In genomic region chr4:36651253-36651652, GRCh38 we compare ENCODE assay signal across 10 cellular contexts.
DNase-seq lines count a peak whose midpoint lies in the region; ATAC-seq lines count a peak whose summit lies in the region.
"Had no signal": no experiment of that assay in that cellular context is flagged by ENCODE, and none has a peak within 500 bp of the region (broad histone marks: within the 10 kb centered on the region; RNA-seq: fewer than 3 reads in every experiment).

No MANE protein-coding gene starts in this region.

- DNase-seq in epithelial cell of prostate (ENCODE audit: low read depth, low spot score) (peak; percentile 12), NCI-H1930 (lab: John Stamatoyannopoulos, UW) (no peak), OCI-M1 (lab: John Stamatoyannopoulos, UW) (no peak), hippocampal formation (lab: John Stamatoyannopoulos, UW) (no peak), caudate nucleus (lab: John Stamatoyannopoulos, UW) (no peak)
- DNase-seq: NK-92 treated with Interleukin-12 subunit alpha and Interleukin-12 subunit beta, amount 100 ng/mL, for 24 hours had no signal

- H3K27ac ChIP-seq in epithelial cell of prostate = no peak overlapping the region
- no peak overlapping the region for H3K27ac ChIP-seq in caudate nucleus (ENCODE audit: low read depth, low read length)

- ATAC-seq in GM18867 (IDR thresholded peaks at IDR 0.05; ENCODE audit: unreplicated experiment) (peak; percentile 99), GM21447 (IDR thresholded peaks at IDR 0.05; ENCODE audit: unreplicated experiment) (peak; percentile 99), HG03108 (IDR thresholded peaks at IDR 0.05; ENCODE audit: unreplicated experiment) (peak; percentile 98)
- ATAC-seq: WTC11 had no signal
